8 cellular contexts compared by ENCODE assay signal in genomic region chr5:129057329-129057728, GRCh38.
"Had no signal": no experiment of that assay in that cellular context is flagged by ENCODE, and none has a peak within 500 bp of the region (broad histone marks: within the 10 kb centered on the region; RNA-seq: fewer than 3 reads in every experiment).

No MANE protein-coding gene starts in this region.

- H3K4me3 ChIP-seq: GM12878 had no signal

- FAIRE-seq: G401.6, GM12878, GM12891, GM12892, GM18507, GM19239 had no signal

- ATAC-seq: GM12878 had no signal

- DNase-seq: GDM1, GF-D8 had no signal
